In the genomic region with DNA sequence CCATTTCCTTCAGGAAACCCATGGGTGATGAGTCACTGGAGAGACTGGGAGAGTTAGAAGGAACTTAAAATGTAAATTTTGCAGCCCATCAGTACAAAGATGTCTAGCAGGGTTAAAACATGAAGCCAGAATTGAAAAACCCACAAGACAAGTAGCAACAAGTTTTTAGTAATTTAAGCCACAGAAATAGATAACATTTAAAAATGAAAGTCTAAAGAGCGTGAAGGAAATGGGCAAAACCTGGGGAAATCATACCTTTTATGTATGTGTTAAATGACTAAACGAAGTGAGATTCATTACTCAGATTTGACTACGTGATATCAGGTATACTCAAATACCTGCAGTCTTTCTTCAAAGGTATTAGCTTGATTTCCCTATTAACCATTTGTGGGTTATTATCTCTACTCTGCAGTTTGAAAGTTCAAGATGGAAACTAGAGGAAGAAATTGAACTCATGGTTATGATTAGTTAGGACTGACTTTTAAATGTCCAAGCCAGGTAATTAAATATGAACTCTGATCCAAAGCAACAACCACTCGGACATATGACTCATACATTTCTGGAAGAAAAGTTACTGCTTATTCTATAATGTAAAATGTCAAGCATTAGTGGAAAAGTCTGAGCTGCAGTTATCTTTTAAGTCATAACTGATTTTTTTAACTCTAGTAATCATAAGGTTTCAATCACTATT, we compare ENCODE assay signal across 1 cellular context.
A peak's percentile ranks its signal among the peaks of the same experiment; 100 is the strongest.
TF ChIP-seq lines count a peak whose summit lies in the region.

No MANE protein-coding gene starts in this region.

TF ChIP-seq in HEK293, 187 proteins besides CTCF, POLR2A, EP300 and RAD21 (continued from another document):
- TF ChIP-seq ZNF37A (tag by site-specific recombination; IDR thresholded peaks at IDR 0.05) (no peak), ZNF629 (tag by site-specific recombination; IDR thresholded peaks at IDR 0.05) (0 out of 2 replicates have a peak, but pooled peaks have one; percentile 16), ZNF391 (tag by site-specific recombination; IDR thresholded peaks at IDR 0.05; ENCODE audit: borderline replicate concordance, low read depth) (no peak), ZNF48 (tag by site-specific recombination; IDR thresholded peaks at IDR 0.05) (no peak), ZBTB1 (tag by site-specific recombination; IDR thresholded peaks at IDR 0.05) (no peak), TRIM28 (IDR thresholded peaks at IDR 0.05; ENCODE audit: borderline replicate concordance, low read length) (no peak), ZNF16 (tag by site-specific recombination; IDR thresholded peaks at IDR 0.05; ENCODE audit: low read depth) (no peak), ZNF138 (tag by site-specific recombination; IDR thresholded peaks at IDR 0.05; ENCODE audit: borderline replicate concordance) (no peak), ZNF777 (tag by site-specific recombination; IDR thresholded peaks at IDR 0.05; ENCODE audit: borderline replicate concordance) (no peak), HOXC10 (CRISPR knock-in tag; IDR thresholded peaks at IDR 0.05) (no peak), ZBTB17 (tag by site-specific recombination; IDR thresholded peaks at IDR 0.05) (0 out of 2 replicates have a peak, but pooled peaks have one; percentile 25), ZNF394 (tag by site-specific recombination; IDR thresholded peaks at IDR 0.05; ENCODE audit: borderline replicate concordance) (0 out of 2 replicates have a peak, but pooled peaks have one; percentile 24), ZNF366 (tag by site-specific recombination; conservative IDR thresholded peaks at IDR 0.05) (peak; percentile 40; the same call in 1 of the 2 replicates), ZNF404 (tag by site-specific recombination; IDR thresholded peaks at IDR 0.05) (no peak), SCRT2 (tag by site-specific recombination; IDR thresholded peaks at IDR 0.05) (peak; percentile 61; the same call in 1 of the 2 replicates), SP3 (tag by site-specific recombination; IDR thresholded peaks at IDR 0.05) (0 out of 2 replicates have a peak, but pooled peaks have one; percentile 12), BCL11B (tag by site-specific recombination; IDR thresholded peaks at IDR 0.05; ENCODE audit: low read depth) (no peak), SP7 (tag by site-specific recombination; IDR thresholded peaks at IDR 0.05) (0 out of 2 replicates have a peak, but pooled peaks have one; percentile 23), ZEB2 (tag by site-specific recombination; IDR thresholded peaks at IDR 0.05) (0 out of 2 replicates have a peak, but pooled peaks have one; percentile 41), ZNF175 (tag by site-specific recombination; IDR thresholded peaks at IDR 0.05) (no peak), ZNF202 (tag by site-specific recombination; IDR thresholded peaks at IDR 0.05; ENCODE audit: borderline replicate concordance) (no peak), KLF8 (tag by site-specific recombination; IDR thresholded peaks at IDR 0.05) (0 out of 2 replicates have a peak, but pooled peaks have one; percentile 18)
- TF ChIP-seq, protein P1, sequence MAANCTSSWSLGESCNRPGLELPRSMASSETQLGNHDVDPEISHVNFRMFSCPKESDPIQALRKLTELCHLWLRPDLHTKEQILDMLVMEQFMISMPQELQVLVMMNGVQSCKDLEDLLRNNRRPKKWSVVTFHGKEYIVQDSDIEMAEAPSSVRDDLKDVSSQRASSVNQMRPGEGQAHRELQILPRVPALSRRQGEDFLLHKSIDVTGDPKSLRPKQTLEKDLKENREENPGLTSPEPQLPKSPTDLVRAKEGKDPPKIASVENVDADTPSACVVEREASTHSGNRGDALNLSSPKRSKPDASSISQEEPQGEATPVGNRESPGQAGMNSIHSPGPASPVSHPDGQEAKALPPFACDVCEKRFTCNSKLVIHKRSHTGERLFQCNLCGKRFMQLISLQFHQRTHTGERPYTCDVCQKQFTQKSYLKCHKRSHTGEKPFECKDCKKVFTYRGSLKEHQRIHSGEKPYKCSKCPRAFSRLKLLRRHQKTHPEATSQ (tag by site-specific recombination; IDR thresholded peaks at IDR 0.05) = no peak
- TF ChIP-seq, protein P2, sequence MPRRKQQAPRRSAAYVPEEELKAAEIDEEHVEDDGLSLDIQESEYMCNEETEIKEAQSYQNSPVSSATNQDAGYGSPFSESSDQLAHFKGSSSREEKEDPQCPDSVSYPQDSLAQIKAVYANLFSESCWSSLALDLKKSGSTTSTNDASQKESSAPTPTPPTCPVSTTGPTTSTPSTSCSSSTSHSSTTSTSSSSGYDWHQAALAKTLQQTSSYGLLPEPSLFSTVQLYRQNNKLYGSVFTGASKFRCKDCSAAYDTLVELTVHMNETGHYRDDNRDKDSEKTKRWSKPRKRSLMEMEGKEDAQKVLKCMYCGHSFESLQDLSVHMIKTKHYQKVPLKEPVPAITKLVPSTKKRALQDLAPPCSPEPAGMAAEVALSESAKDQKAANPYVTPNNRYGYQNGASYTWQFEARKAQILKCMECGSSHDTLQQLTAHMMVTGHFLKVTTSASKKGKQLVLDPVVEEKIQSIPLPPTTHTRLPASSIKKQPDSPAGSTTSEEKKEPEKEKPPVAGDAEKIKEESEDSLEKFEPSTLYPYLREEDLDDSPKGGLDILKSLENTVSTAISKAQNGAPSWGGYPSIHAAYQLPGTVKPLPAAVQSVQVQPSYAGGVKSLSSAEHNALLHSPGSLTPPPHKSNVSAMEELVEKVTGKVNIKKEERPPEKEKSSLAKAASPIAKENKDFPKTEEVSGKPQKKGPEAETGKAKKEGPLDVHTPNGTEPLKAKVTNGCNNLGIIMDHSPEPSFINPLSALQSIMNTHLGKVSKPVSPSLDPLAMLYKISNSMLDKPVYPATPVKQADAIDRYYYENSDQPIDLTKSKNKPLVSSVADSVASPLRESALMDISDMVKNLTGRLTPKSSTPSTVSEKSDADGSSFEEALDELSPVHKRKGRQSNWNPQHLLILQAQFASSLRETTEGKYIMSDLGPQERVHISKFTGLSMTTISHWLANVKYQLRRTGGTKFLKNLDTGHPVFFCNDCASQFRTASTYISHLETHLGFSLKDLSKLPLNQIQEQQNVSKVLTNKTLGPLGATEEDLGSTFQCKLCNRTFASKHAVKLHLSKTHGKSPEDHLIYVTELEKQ (tag by site-specific recombination; IDR thresholded peaks at IDR 0.05; ENCODE audit: borderline replicate concordance) = no peak
- TF ChIP-seq, protein P3, sequence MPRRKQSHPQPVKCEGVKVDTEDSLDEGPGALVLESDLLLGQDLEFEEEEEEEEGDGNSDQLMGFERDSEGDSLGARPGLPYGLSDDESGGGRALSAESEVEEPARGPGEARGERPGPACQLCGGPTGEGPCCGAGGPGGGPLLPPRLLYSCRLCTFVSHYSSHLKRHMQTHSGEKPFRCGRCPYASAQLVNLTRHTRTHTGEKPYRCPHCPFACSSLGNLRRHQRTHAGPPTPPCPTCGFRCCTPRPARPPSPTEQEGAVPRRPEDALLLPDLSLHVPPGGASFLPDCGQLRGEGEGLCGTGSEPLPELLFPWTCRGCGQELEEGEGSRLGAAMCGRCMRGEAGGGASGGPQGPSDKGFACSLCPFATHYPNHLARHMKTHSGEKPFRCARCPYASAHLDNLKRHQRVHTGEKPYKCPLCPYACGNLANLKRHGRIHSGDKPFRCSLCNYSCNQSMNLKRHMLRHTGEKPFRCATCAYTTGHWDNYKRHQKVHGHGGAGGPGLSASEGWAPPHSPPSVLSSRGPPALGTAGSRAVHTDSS (tag by site-specific recombination; IDR thresholded peaks at IDR 0.05) = no peak
- TF ChIP-seq, protein P4, sequence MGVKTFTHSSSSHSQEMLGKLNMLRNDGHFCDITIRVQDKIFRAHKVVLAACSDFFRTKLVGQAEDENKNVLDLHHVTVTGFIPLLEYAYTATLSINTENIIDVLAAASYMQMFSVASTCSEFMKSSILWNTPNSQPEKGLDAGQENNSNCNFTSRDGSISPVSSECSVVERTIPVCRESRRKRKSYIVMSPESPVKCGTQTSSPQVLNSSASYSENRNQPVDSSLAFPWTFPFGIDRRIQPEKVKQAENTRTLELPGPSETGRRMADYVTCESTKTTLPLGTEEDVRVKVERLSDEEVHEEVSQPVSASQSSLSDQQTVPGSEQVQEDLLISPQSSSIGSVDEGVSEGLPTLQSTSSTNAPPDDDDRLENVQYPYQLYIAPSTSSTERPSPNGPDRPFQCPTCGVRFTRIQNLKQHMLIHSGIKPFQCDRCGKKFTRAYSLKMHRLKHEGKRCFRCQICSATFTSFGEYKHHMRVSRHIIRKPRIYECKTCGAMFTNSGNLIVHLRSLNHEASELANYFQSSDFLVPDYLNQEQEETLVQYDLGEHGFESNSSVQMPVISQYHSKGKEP (tag by site-specific recombination; IDR thresholded peaks at IDR 0.05) = no peak
